In the genomic region with DNA sequence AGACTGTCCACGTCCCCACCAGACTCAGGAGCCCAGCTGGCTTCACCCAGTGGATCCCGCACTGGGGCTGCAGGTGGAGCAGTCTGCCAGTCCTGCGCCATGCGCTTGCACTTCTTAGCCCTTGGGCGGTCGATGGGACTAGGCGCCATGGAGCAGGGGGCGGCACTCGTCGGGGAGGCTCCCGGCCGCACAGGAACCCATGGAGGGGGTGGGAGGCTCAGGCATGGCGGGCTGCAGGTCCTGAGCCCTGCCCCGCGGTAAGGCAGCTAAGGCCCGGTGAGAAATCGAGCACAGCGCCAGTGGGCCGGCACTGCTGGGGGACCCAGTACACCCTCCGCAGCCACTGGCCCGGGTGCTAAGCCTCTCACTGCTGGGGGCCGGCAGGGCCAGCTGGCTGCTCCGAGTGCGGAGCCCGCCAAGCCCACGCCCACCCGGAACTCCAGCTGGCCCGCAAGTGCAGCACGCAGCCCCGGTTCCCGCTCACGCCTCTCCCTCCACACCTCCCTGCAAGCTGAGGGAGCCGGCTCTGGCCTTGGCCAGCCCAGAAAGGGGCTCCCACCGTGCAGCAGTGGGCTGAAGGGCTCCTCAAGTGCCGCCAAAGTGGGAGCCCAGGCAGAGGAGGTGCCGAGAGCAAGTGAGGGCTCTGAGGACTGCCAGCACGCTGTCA, we compare ENCODE assay signal across 10 cellular contexts. TPM values are rescaled to one million over a fixed set of nuclear protein-coding genes. Genes with fewer than 3 reads are reported as not detected.
"Had no signal": no experiment of that assay in that cellular context is flagged by ENCODE, and none has a peak within 500 bp of the region (broad histone marks: within the 10 kb centered on the region; RNA-seq: fewer than 3 reads in every experiment).

No MANE protein-coding gene starts in this region.

RNA-seq across cellular contexts. Expression of a gene that starts 35.4 kb away (rescaled TPM):
- total RNA-seq: left ventricle myocardium inferior; lung microvascular endothelial cell; naive thymus-derived CD8-positive, alpha-beta T cell; neural crest cell; ovary; progenitor cell of endocrine pancreas; pulmonary artery endothelial cell; right atrium auricular region; skeletal muscle tissue had no signal
- polyA plus RNA-seq: immature natural killer cell; naive thymus-derived CD8-positive, alpha-beta T cell; ovary had no signal
